ENCODE assay signal across 2 cellular contexts in the genomic region with DNA sequence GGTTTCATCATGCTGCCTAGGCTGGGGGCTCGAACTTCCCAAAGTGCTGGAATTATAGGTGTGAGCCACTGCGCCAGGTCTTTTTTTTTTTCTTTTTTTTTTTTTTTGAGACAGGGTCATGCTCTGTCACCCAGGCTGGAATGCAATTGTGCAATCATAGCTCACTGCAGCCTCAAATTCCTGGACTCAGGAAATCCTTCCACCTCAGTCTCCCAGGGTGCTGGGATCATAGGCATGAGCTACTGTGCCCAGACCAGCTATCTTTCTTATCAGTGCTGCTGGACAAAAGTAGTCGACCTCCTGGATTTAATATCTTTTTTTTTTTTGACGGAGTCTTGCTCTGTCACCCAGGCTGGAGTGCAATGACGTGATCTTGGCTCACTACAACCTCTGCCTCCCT.
TF ChIP-seq lines count a peak whose summit lies in the region.

No MANE protein-coding gene starts in this region.

TF ChIP-seq in Ishikawa, 13 proteins besides CTCF, POLR2A, EP300 and RAD21 (continued from another document):
- TF ChIP-seq, protein P1, sequence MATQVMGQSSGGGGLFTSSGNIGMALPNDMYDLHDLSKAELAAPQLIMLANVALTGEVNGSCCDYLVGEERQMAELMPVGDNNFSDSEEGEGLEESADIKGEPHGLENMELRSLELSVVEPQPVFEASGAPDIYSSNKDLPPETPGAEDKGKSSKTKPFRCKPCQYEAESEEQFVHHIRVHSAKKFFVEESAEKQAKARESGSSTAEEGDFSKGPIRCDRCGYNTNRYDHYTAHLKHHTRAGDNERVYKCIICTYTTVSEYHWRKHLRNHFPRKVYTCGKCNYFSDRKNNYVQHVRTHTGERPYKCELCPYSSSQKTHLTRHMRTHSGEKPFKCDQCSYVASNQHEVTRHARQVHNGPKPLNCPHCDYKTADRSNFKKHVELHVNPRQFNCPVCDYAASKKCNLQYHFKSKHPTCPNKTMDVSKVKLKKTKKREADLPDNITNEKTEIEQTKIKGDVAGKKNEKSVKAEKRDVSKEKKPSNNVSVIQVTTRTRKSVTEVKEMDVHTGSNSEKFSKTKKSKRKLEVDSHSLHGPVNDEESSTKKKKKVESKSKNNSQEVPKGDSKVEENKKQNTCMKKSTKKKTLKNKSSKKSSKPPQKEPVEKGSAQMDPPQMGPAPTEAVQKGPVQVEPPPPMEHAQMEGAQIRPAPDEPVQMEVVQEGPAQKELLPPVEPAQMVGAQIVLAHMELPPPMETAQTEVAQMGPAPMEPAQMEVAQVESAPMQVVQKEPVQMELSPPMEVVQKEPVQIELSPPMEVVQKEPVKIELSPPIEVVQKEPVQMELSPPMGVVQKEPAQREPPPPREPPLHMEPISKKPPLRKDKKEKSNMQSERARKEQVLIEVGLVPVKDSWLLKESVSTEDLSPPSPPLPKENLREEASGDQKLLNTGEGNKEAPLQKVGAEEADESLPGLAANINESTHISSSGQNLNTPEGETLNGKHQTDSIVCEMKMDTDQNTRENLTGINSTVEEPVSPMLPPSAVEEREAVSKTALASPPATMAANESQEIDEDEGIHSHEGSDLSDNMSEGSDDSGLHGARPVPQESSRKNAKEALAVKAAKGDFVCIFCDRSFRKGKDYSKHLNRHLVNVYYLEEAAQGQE (IDR thresholded peaks at IDR 0.05; ENCODE audit: low read depth): no peak
- TF ChIP-seq ZBTB7A (IDR thresholded peaks at IDR 0.05; ENCODE audit: low read depth) (no peak), NFIC (IDR thresholded peaks at IDR 0.05) (peak; percentile 32; the same call in 1 of the 2 replicates), CEBPB (IDR thresholded peaks at IDR 0.05) (peak; percentile 99)
- TF ChIP-seq, protein P2, sequence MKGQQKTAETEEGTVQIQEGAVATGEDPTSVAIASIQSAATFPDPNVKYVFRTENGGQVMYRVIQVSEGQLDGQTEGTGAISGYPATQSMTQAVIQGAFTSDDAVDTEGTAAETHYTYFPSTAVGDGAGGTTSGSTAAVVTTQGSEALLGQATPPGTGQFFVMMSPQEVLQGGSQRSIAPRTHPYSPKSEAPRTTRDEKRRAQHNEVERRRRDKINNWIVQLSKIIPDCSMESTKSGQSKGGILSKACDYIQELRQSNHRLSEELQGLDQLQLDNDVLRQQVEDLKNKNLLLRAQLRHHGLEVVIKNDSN (IDR thresholded peaks at IDR 0.05): no peak
- TF ChIP-seq, protein P3, sequence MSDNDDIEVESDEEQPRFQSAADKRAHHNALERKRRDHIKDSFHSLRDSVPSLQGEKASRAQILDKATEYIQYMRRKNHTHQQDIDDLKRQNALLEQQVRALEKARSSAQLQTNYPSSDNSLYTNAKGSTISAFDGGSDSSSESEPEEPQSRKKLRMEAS (IDR thresholded peaks at IDR 0.05): no peak; the same call in 1 of the 2 replicates
TF ChIP-seq in Ishikawa: peak in this region for 4.

TF ChIP-seq in HepG2, 621 proteins besides CTCF, POLR2A, EP300 and RAD21 (continued from another document and continues in another):
- TF ChIP-seq, protein P4, sequence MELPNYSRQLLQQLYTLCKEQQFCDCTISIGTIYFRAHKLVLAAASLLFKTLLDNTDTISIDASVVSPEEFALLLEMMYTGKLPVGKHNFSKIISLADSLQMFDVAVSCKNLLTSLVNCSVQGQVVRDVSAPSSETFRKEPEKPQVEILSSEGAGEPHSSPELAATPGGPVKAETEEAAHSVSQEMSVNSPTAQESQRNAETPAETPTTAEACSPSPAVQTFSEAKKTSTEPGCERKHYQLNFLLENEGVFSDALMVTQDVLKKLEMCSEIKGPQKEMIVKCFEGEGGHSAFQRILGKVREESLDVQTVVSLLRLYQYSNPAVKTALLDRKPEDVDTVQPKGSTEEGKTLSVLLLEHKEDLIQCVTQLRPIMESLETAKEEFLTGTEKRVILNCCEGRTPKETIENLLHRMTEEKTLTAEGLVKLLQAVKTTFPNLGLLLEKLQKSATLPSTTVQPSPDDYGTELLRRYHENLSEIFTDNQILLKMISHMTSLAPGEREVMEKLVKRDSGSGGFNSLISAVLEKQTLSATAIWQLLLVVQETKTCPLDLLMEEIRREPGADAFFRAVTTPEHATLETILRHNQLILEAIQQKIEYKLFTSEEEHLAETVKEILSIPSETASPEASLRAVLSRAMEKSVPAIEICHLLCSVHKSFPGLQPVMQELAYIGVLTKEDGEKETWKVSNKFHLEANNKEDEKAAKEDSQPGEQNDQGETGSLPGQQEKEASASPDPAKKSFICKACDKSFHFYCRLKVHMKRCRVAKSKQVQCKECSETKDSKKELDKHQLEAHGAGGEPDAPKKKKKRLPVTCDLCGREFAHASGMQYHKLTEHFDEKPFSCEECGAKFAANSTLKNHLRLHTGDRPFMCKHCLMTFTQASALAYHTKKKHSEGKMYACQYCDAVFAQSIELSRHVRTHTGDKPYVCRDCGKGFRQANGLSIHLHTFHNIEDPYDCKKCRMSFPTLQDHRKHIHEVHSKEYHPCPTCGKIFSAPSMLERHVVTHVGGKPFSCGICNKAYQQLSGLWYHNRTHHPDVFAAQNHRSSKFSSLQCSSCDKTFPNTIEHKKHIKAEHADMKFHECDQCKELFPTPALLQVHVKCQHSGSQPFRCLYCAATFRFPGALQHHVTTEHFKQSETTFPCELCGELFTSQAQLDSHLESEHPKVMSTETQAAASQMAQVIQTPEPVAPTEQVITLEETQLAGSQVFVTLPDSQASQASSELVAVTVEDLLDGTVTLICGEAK (IDR thresholded peaks at IDR 0.05): no peak
- TF ChIP-seq, protein P4 (CRISPR knock-in tag; IDR thresholded peaks at IDR 0.05): 0 out of 2 replicates have a peak, but pooled peaks have one; percentile 21
- TF ChIP-seq MIXL1 (CRISPR knock-in tag; IDR thresholded peaks at IDR 0.05): 0 out of 2 replicates have a peak, but pooled peaks have one; percentile 21
- TF ChIP-seq MYNN (CRISPR knock-in tag; IDR thresholded peaks at IDR 0.05; ENCODE audit: low read depth): no peak
- TF ChIP-seq LCORL (IDR thresholded peaks at IDR 0.05): no peak
- 0 out of 2 replicates have a peak, but pooled peaks have one; percentile 52 for TF ChIP-seq LCORL (CRISPR knock-in tag; IDR thresholded peaks at IDR 0.05)
- TF ChIP-seq ARNT (IDR thresholded peaks at IDR 0.05): no peak
- TF ChIP-seq, protein P5, sequence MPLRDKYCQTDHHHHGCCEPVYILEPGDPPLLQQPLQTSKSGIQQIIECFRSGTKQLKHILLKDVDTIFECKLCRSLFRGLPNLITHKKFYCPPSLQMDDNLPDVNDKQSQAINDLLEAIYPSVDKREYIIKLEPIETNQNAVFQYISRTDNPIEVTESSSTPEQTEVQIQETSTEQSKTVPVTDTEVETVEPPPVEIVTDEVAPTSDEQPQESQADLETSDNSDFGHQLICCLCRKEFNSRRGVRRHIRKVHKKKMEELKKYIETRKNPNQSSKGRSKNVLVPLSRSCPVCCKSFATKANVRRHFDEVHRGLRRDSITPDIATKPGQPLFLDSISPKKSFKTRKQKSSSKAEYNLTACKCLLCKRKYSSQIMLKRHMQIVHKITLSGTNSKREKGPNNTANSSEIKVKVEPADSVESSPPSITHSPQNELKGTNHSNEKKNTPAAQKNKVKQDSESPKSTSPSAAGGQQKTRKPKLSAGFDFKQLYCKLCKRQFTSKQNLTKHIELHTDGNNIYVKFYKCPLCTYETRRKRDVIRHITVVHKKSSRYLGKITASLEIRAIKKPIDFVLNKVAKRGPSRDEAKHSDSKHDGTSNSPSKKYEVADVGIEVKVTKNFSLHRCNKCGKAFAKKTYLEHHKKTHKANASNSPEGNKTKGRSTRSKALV (CRISPR knock-in tag; IDR thresholded peaks at IDR 0.05): no peak
- TF ChIP-seq ZSCAN22 (CRISPR knock-in tag; IDR thresholded peaks at IDR 0.05): no peak
- TF ChIP-seq, protein P6, sequence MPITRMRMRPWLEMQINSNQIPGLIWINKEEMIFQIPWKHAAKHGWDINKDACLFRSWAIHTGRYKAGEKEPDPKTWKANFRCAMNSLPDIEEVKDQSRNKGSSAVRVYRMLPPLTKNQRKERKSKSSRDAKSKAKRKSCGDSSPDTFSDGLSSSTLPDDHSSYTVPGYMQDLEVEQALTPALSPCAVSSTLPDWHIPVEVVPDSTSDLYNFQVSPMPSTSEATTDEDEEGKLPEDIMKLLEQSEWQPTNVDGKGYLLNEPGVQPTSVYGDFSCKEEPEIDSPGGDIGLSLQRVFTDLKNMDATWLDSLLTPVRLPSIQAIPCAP (CRISPR knock-in tag; IDR thresholded peaks at IDR 0.05; ENCODE audit: low read depth): no peak
- TF ChIP-seq PHB2 (IDR thresholded peaks at IDR 0.05; ENCODE audit: partially characterized antibody): no peak
- TF ChIP-seq, protein P7, sequence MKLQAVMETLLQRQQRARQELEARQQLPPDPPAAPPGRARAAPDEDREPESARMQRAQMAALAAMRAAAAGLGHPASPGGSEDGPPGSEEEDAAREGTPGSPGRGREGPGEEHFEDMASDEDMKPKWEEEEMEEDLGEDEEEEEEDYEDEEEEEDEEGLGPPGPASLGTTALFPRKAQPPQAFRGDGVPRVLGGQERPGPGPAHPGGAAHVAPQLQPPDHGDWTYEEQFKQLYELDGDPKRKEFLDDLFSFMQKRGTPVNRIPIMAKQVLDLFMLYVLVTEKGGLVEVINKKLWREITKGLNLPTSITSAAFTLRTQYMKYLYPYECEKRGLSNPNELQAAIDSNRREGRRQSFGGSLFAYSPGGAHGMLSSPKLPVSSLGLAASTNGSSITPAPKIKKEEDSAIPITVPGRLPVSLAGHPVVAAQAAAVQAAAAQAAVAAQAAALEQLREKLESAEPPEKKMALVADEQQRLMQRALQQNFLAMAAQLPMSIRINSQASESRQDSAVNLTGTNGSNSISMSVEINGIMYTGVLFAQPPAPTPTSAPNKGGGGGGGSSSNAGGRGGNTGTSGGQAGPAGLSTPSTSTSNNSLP (IDR thresholded peaks at IDR 0.05; ENCODE audit: low read depth, low read length): no peak
- TF ChIP-seq, protein P8, sequence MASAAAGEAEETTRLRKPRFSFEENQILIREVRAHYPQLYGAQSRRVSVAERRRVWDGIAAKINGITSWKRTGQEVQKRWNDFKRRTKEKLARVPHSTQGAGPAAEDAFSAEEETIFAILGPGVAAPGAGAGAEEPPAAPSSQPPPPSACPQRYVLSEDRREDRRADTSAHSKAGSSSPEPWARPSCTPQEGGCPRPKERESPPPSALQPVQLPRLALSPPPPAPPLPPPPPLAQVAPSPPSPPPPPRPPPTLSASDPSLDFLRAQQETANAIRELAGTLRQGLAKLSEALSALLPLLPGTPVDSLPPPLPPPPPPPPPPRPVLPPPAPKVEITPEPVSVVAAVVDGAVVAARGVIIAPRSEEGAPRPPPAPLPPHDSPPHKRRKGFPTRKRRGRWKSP (CRISPR knock-in tag; IDR thresholded peaks at IDR 0.05): no peak
- no peak for TF ChIP-seq CENPT (CRISPR knock-in tag; IDR thresholded peaks at IDR 0.05; ENCODE audit: low read depth)
- TF ChIP-seq U2AF2 (IDR thresholded peaks at IDR 0.05; ENCODE audit: low read depth, low read length): no peak
- no peak for TF ChIP-seq ZFP36L1 (CRISPR knock-in tag; IDR thresholded peaks at IDR 0.05)
- TF ChIP-seq ZNF761 (CRISPR knock-in tag; conservative IDR thresholded peaks at IDR 0.05): no peak
- TF ChIP-seq RNF2 (conservative IDR thresholded peaks at IDR 0.05; ENCODE audit: low read depth): no peak
- no peak for TF ChIP-seq SMARCC2 (IDR thresholded peaks at IDR 0.05)
- TF ChIP-seq, protein P9, sequence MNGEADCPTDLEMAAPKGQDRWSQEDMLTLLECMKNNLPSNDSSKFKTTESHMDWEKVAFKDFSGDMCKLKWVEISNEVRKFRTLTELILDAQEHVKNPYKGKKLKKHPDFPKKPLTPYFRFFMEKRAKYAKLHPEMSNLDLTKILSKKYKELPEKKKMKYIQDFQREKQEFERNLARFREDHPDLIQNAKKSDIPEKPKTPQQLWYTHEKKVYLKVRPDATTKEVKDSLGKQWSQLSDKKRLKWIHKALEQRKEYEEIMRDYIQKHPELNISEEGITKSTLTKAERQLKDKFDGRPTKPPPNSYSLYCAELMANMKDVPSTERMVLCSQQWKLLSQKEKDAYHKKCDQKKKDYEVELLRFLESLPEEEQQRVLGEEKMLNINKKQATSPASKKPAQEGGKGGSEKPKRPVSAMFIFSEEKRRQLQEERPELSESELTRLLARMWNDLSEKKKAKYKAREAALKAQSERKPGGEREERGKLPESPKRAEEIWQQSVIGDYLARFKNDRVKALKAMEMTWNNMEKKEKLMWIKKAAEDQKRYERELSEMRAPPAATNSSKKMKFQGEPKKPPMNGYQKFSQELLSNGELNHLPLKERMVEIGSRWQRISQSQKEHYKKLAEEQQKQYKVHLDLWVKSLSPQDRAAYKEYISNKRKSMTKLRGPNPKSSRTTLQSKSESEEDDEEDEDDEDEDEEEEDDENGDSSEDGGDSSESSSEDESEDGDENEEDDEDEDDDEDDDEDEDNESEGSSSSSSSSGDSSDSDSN (CRISPR knock-in tag; IDR thresholded peaks at IDR 0.05): no peak
- TF ChIP-seq HNRNPK (IDR thresholded peaks at IDR 0.05; ENCODE audit: low read depth, low read length, poor library complexity, severe bottlenecking): no peak
- TF ChIP-seq, protein P10, sequence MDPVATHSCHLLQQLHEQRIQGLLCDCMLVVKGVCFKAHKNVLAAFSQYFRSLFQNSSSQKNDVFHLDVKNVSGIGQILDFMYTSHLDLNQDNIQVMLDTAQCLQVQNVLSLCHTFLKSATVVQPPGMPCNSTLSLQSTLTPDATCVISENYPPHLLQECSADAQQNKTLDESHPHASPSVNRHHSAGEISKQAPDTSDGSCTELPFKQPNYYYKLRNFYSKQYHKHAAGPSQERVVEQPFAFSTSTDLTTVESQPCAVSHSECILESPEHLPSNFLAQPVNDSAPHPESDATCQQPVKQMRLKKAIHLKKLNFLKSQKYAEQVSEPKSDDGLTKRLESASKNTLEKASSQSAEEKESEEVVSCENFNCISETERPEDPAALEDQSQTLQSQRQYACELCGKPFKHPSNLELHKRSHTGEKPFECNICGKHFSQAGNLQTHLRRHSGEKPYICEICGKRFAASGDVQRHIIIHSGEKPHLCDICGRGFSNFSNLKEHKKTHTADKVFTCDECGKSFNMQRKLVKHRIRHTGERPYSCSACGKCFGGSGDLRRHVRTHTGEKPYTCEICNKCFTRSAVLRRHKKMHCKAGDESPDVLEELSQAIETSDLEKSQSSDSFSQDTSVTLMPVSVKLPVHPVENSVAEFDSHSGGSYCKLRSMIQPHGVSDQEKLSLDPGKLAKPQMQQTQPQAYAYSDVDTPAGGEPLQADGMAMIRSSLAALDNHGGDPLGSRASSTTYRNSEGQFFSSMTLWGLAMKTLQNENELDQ (CRISPR knock-in tag; IDR thresholded peaks at IDR 0.05; ENCODE audit: borderline replicate concordance): no peak
